Comparison of ENCODE assay signal across 20 cellular contexts in genomic region chr2:101556033-101556459, GRCh38.
"Had no signal": no experiment of that assay in that cellular context is flagged by ENCODE, and none has a peak within 500 bp of the region (broad histone marks: within the 10 kb centered on the region; RNA-seq: fewer than 3 reads in every experiment).

No MANE protein-coding gene starts in this region.

- DNase-seq: activated B cell treated with CpG ODN at 0.5 μM for 24 hours; activated CD4-positive, alpha-beta T cell treated with anti-CD3 and anti-CD28 coated beads for 1 hour; activated CD4-positive, alpha-beta T cell treated with anti-CD3 and anti-CD28 coated beads, Interleukin-2, amount 50 U/mL, for 48 hours; activated CD8-positive, alpha-beta memory T cell treated with anti-CD3 and anti-CD28 coated beads, Interleukin-2, amount 10 ng/mL, durations not matched to agents 7 days and 5 days; activated effector memory CD4-positive, alpha-beta T cell treated with Interleukin-2 at 50 U/mL for 16 hours; activated naive CD4-positive, alpha-beta T cell; activated T-cell treated with anti-CD3 and anti-CD28 coated beads, Interleukin-2, amount 50 U/mL, for 24 hours; aorta; KG1; NCI-H1048; NCI-H146; NCI-H2029; NCI-H510A treated with DMSO at 0.1 percent for 48 hours; NCI-H69; NK-92 treated with Interleukin-12 subunit alpha and Interleukin-12 subunit beta, amount 100 ng/mL, for 24 hours; OCI-M1; SHP77 had no signal

- H3K4me1 ChIP-seq: breast epithelium had no signal

- ATAC-seq: activated CD8-positive, alpha-beta memory T cell treated with anti-CD3 and anti-CD28 coated beads, Interleukin-2, amount 10 ng/mL, durations not matched to agents 7 days and 5 days; Panc1 had no signal

- H3K36me3 ChIP-seq: breast epithelium had no signal

- H3K27me3 ChIP-seq: breast epithelium had no signal

- H3K9me3 ChIP-seq: breast epithelium had no signal

- H3K4me3 ChIP-seq: breast epithelium had no signal

- H3K27ac ChIP-seq: breast epithelium, RWPE1 had no signal
